19 cellular contexts compared by ENCODE assay signal in genomic region chr2:16331761-16332160, GRCh38.
DNase-seq lines count a peak whose midpoint lies in the region; ATAC-seq and TF ChIP-seq lines count a peak whose summit lies in the region.
"Had no signal": no experiment of that assay in that cellular context is flagged by ENCODE, and none has a peak within 500 bp of the region (broad histone marks: within the 10 kb centered on the region; RNA-seq: fewer than 3 reads in every experiment).

No MANE protein-coding gene starts in this region.

- H3K27me3 Mint-ChIP-seq in neural progenitor cell (ENCODE audit: insufficient read depth, low read depth) = peaks cover 2% of the 10 kb centered on the region
- H3K27me3 Mint-ChIP-seq: B cell; CD4-positive, alpha-beta T cell had no signal

- H3K9me3 Mint-ChIP-seq in neural progenitor cell = no peaks in the 10 kb centered on the region
- H3K9me3 Mint-ChIP-seq: CD14-positive monocyte; CD4-positive, alpha-beta T cell had no signal

- H3K4me3 Mint-ChIP-seq in neural progenitor cell = no peak overlapping the region
- H3K4me3 Mint-ChIP-seq: B cell; CD14-positive monocyte; CD4-positive, alpha-beta T cell; CD8-positive, alpha-beta memory T cell had no signal

- H3K4me1 Mint-ChIP-seq in neural progenitor cell = peaks cover 73% of the 10 kb centered on the region
- H3K4me1 Mint-ChIP-seq: B cell; CD14-positive monocyte; CD8-positive, alpha-beta memory T cell had no signal

- H3K27ac Mint-ChIP-seq in neural progenitor cell = no peak overlapping the region
- H3K27ac Mint-ChIP-seq: B cell; CD14-positive monocyte; CD4-positive, alpha-beta T cell; CD8-positive, alpha-beta memory T cell had no signal

- no peak overlapping the region for H3K9ac ChIP-seq in neural progenitor cell
- H3K9ac ChIP-seq: BLaER1 treated with 17β-estradiol and CSF1 and Interleukin-3, amounts not matched to agents 10 nM and 100 nM had no signal

- TF ChIP-seq CTCF in cardiac muscle cell (IDR thresholded peaks at IDR 0.05; ENCODE audit: low read depth, low read length) = no peak
- no peak for TF ChIP-seq CTCF in neural progenitor cell (IDR thresholded peaks at IDR 0.05)

- peak overlapping the region; percentile 92 for H3K27ac ChIP-seq in cardiac muscle cell
- H3K27ac ChIP-seq in neural progenitor cell = no peak overlapping the region
- H3K27ac ChIP-seq: 22Rv1; BLaER1 treated with 17β-estradiol and CSF1 and Interleukin-3, amounts not matched to agents 10 nM and 100 nM had no signal

- ATAC-seq in left cardiac atrium = no peak
- ATAC-seq in GM19395 (IDR thresholded peaks at IDR 0.05; ENCODE audit: unreplicated experiment) = no peak

- no peaks in the 10 kb centered on the region for H3K9me3 ChIP-seq in cardiac muscle cell (ENCODE audit: low read depth)
- no peaks in the 10 kb centered on the region for H3K9me3 ChIP-seq in neural progenitor cell (ENCODE audit: low read depth)
- H3K9me3 ChIP-seq: BLaER1 treated with 17β-estradiol and CSF1 and Interleukin-3, amounts not matched to agents 10 nM and 100 nM had no signal

- H4K20me1 ChIP-seq in neural progenitor cell (ENCODE audit: low read depth) = no peaks in the 10 kb centered on the region
- H4K20me1 ChIP-seq: BLaER1 treated with 17β-estradiol and CSF1 and Interleukin-3, amounts not matched to agents 10 nM and 100 nM had no signal

- peak overlapping the region; percentile 68 for H3K4me2 ChIP-seq in neural progenitor cell
- H3K4me2 ChIP-seq: BLaER1 treated with 17β-estradiol and CSF1 and Interleukin-3, amounts not matched to agents 10 nM and 100 nM had no signal

- H3F3A ChIP-seq in neural progenitor cell (ENCODE audit: low read depth) = peaks cover 35% of the 10 kb centered on the region

- no peaks in the 10 kb centered on the region for H3K36me3 Mint-ChIP-seq in neural progenitor cell
- H3K36me3 Mint-ChIP-seq: CD14-positive monocyte; CD8-positive, alpha-beta memory T cell had no signal

- H3K4me3 ChIP-seq in cardiac muscle cell (no peak overlapping the region), neural progenitor cell (no peak overlapping the region)
- H3K4me3 ChIP-seq: BLaER1 treated with 17β-estradiol and CSF1 and Interleukin-3, amounts not matched to agents 10 nM and 100 nM had no signal

- H3K27me3 ChIP-seq in cardiac muscle cell (no peaks in the 10 kb centered on the region), neural progenitor cell (no peaks in the 10 kb centered on the region)
- H3K27me3 ChIP-seq: BLaER1 treated with 17β-estradiol and CSF1 and Interleukin-3, amounts not matched to agents 10 nM and 100 nM had no signal

- H3K36me3 ChIP-seq in cardiac muscle cell = no peaks in the 10 kb centered on the region
- H3K36me3 ChIP-seq in neural progenitor cell = no peaks in the 10 kb centered on the region
- H3K36me3 ChIP-seq: BLaER1 treated with 17β-estradiol and CSF1 and Interleukin-3, amounts not matched to agents 10 nM and 100 nM had no signal

- no peak overlapping the region for H2AFZ ChIP-seq in neural progenitor cell (replicated peaks)

- DNase-seq in cardiac muscle cell (ENCODE audit: low read depth in 1 of 2, low spot score in 1 of 2) (no peak), left cardiac atrium (no peak), left kidney (ENCODE audit: low read depth, low spot score) (peak; percentile 64), neural progenitor cell (ENCODE audit: low spot score) (no peak), middle frontal gyrus (ENCODE audit: extremely low spot score, low spot score) (no peak)
- no peak for DNase-seq in stimulated activated CD4-positive, alpha-beta T cell treated with anti-CD3 and anti-CD28 coated beads, Interleukin-15, amount 100 ng/mL, for 24 hours
- DNase-seq: Calu3; CD4-positive, alpha-beta T cell; CD8-positive, alpha-beta memory T cell; DMS53; DMS79 treated with DMSO at 0.1 percent for 48 hours; GF-D8; GOT3; HCEC 1CT had no signal

- no peaks in the 10 kb centered on the region for H3K79me2 ChIP-seq in neural progenitor cell (ENCODE audit: low read depth)

- H3K4me1 ChIP-seq in cardiac muscle cell (ENCODE audit: low read depth) (peaks cover 63% of the 10 kb centered on the region), neural progenitor cell (peaks cover 66% of the 10 kb centered on the region)

- intact Hi-C loops in left cardiac atrium (cut with DNase I) = no loop called here
